In the genomic region with DNA sequence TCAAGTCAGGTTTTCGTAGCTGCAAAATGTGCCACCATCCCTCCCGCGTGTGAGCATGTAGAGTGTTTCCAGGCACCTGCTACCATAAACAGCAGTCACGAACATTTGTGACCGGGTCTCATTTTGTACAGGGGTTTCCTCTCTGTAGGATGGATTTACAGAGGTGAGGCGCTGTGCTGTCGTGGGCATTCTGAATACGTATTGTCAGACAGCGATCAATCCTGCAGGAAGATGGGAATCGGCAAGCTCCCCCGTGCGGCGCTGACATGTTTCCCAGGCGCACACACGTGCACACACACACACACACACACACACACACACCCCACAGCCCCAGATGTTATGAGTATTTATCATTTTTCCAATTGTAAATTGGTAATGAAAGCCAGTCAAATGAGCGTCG, we compare ENCODE assay signal across 21 cellular contexts. TPM values are rescaled to one million over a fixed set of nuclear protein-coding genes. Genes with fewer than 3 reads are reported as not detected.
DNase-seq lines count a peak whose midpoint lies in the region; ATAC-seq and TF ChIP-seq lines count a peak whose summit lies in the region.
"Had no signal": no experiment of that assay in that cellular context is flagged by ENCODE, and none has a peak within 500 bp of the region (broad histone marks: within the 10 kb centered on the region; RNA-seq: fewer than 3 reads in every experiment).

No MANE protein-coding gene starts in this region.

- intact Hi-C loops in natural killer cell (cut with micrococcal nuclease): loop anchor here (5.0 kb wide), 1 partner anchor 715 kb away; no protein-coding TSS in a partner anchor

- H3K27me3 Mint-ChIP-seq in natural killer cell treated with Interleukin-12 subunit alpha and Interleukin-12 subunit beta and Interleukin-15 and Interleukin-18, amount 100 ng/mL, for 72 hours: peaks cover 11 to 14% of the 10 kb centered on the region in 2 donors
- peaks cover 15 to 17% of the 10 kb centered on the region in 2 donors for H3K27me3 Mint-ChIP-seq in natural killer cell (ENCODE audit: low read depth in 2 of 2)

- H3K4me3 Mint-ChIP-seq in natural killer cell treated with Interleukin-12 subunit alpha and Interleukin-12 subunit beta and Interleukin-15 and Interleukin-18, amount 100 ng/mL, for 72 hours: no peak overlapping the region
- H3K4me3 Mint-ChIP-seq in natural killer cell: no peak overlapping the region
- H3K4me3 Mint-ChIP-seq: CD4-positive, alpha-beta T cell; HFFc6 had no signal

- DNase-seq in NCI-H1417 (lab: John Stamatoyannopoulos, UW) (peak in 2 of 3 experiments; percentile 61 to 76), NCI-H1417 treated with DMSO at 0.1 percent for 48 hours (lab: John Stamatoyannopoulos, UW) (no peak), natural killer cell (no peak), SIG-M5 (lab: John Stamatoyannopoulos, UW) (no peak), OCI-M1 (lab: John Stamatoyannopoulos, UW) (no peak)
- peak; percentile 31 for DNase-seq in natural killer cell treated with Interleukin-12 subunit alpha and Interleukin-12 subunit beta and Interleukin-15 and Interleukin-18, amount 100 ng/mL, for 72 hours (ENCODE audit: low spot score)
- DNase-seq: CD4-positive, alpha-beta T cell; H7; NCI-H1694; NCI-H2107; NCI-H446; NK-92 treated with Interleukin-12 subunit alpha and Interleukin-12 subunit beta, amount 100 ng/mL, for 24 hours; T-helper 1 cell had no signal

- no peak overlapping the region for H3K27ac Mint-ChIP-seq in natural killer cell treated with Interleukin-12 subunit alpha and Interleukin-12 subunit beta and Interleukin-15 and Interleukin-18, amount 100 ng/mL, for 72 hours
- H3K27ac Mint-ChIP-seq in natural killer cell: no peak overlapping the region
- H3K27ac Mint-ChIP-seq: CD4-positive, alpha-beta T cell; HFFc6 had no signal

- no peaks in the 10 kb centered on the region for H3K9me3 Mint-ChIP-seq in natural killer cell treated with Interleukin-12 subunit alpha and Interleukin-12 subunit beta and Interleukin-15 and Interleukin-18, amount 100 ng/mL, for 72 hours
- H3K9me3 Mint-ChIP-seq in natural killer cell: no peaks in the 10 kb centered on the region
- H3K9me3 Mint-ChIP-seq: CD4-positive, alpha-beta T cell; HFFc6 had no signal

- no peak for ATAC-seq in natural killer cell treated with Interleukin-12 subunit alpha and Interleukin-12 subunit beta and Interleukin-15 and Interleukin-18, amount 100 ng/mL, for 72 hours
- no peak for ATAC-seq in natural killer cell
- no peak for ATAC-seq in HG03469 (IDR thresholded peaks at IDR 0.05; ENCODE audit: unreplicated experiment)
- ATAC-seq: GM12878 had no signal

- peak overlapping the region; percentile 84 for H3K27ac ChIP-seq in angular gyrus (ENCODE audit: low read depth, low read length)
- H3K27ac ChIP-seq: HL-60 had no signal

- peaks cover 0 to 5% of the 10 kb centered on the region in 2 donors for H3K4me1 Mint-ChIP-seq in natural killer cell treated with Interleukin-12 subunit alpha and Interleukin-12 subunit beta and Interleukin-15 and Interleukin-18, amount 100 ng/mL, for 72 hours (ENCODE audit: low read depth in 2 of 2)
- peaks cover 0 to 6% of the 10 kb centered on the region in 2 donors for H3K4me1 Mint-ChIP-seq in natural killer cell

- no peaks in the 10 kb centered on the region for H3K36me3 Mint-ChIP-seq in natural killer cell treated with Interleukin-12 subunit alpha and Interleukin-12 subunit beta and Interleukin-15 and Interleukin-18, amount 100 ng/mL, for 72 hours
- H3K36me3 Mint-ChIP-seq in natural killer cell: no peaks in the 10 kb centered on the region

- no peak for TF ChIP-seq CTCF in natural killer cell (IDR thresholded peaks at IDR 0.05)

RNA-seq across cellular contexts. Expression of a gene that starts 15.8 kb away (rescaled TPM):
- total RNA-seq in natural killer cell treated with Interleukin-12 subunit alpha and Interleukin-12 subunit beta and Interleukin-15 and Interleukin-18, amount 100 ng/mL, for 72 hours: not detected
- total RNA-seq in natural killer cell: not detected
- total RNA-seq: A172; CD4-positive, alpha-beta T cell; GM12878; H7; HFFc6; HT1080; M059J had no signal

Comparison
In these comparisons a context has a peak if more than half of its experiments do, and no peak if none do; other contexts are left out.
1. DNase-seq: peak in NCI-H1417 (2 of 3) and natural killer cell treated with Interleukin-12 subunit alpha and Interleukin-12 subunit beta and Interleukin-15 and Interleukin-18, amount 100 ng/mL, for 72 hours (single experiment); none in NCI-H1417 treated with DMSO at 0.1 percent for 48 hours (single experiment), natural killer cell (single experiment), SIG-M5 (single experiment) and OCI-M1 (single experiment).